In genomic region chr6:45713981-45714685, GRCh38 we compare ENCODE assay signal across 9 cellular contexts.
DNase-seq lines count a peak whose midpoint lies in the region; ATAC-seq and TF ChIP-seq lines count a peak whose summit lies in the region.
"Had no signal": no experiment of that assay in that cellular context is flagged by ENCODE, and none has a peak within 500 bp of the region (broad histone marks: within the 10 kb centered on the region; RNA-seq: fewer than 3 reads in every experiment).

No MANE protein-coding gene starts in this region.

- H4K20me1 ChIP-seq in MM.1S (ENCODE audit: insufficient read depth, low read length) (no peaks in the 10 kb centered on the region), osteoblast (ENCODE audit: insufficient read depth, low read length) (no peaks in the 10 kb centered on the region)

- H3K9me3 ChIP-seq in MM.1S (replicated peaks; ENCODE audit: insufficient read depth, low read length) (no peaks in the 10 kb centered on the region), osteoblast (ENCODE audit: low read depth, low read length) (no peaks in the 10 kb centered on the region)

- H3K27ac ChIP-seq in MM.1S (ENCODE audit: low read length) (peak overlapping the region; percentile 27; the same call in 1 of the 2 replicates), osteoblast (ENCODE audit: low read depth, low read length) (peak overlapping the region; percentile 35)

- H3K4me3 Mint-ChIP-seq in activated CD8-positive, alpha-beta T cell treated with anti-CD3 and anti-CD28 coated beads for 36 hours: peak overlapping the region; percentile 16
- H3K4me3 Mint-ChIP-seq in activated CD8-positive, alpha-beta T cell treated with anti-CD3 and anti-CD28 coated beads, Interleukin-2, amount 10 ng/mL, durations not matched to agents 7 days and 5 days: no peak overlapping the region
- peak overlapping the region; percentile 55 for H3K4me3 Mint-ChIP-seq in activated naive CD8-positive, alpha-beta T cell treated with anti-CD3 and anti-CD28 coated beads, Interleukin-2, amount 50 U/mL, for 24 hours
- H3K4me3 Mint-ChIP-seq: mesothelial cell of epicardium had no signal

- peaks cover 65% of the 10 kb centered on the region for H3K4me1 Mint-ChIP-seq in activated CD8-positive, alpha-beta T cell treated with anti-CD3 and anti-CD28 coated beads for 36 hours (ENCODE audit: low read depth)
- H3K4me1 Mint-ChIP-seq in activated CD8-positive, alpha-beta T cell treated with anti-CD3 and anti-CD28 coated beads, Interleukin-2, amount 10 ng/mL, durations not matched to agents 7 days and 5 days (ENCODE audit: low read depth): peaks cover 47% of the 10 kb centered on the region
- H3K4me1 Mint-ChIP-seq in activated naive CD8-positive, alpha-beta T cell treated with anti-CD3 and anti-CD28 coated beads, Interleukin-2, amount 50 U/mL, for 24 hours: peaks cover 55% of the 10 kb centered on the region

- no peak for ATAC-seq in activated CD8-positive, alpha-beta T cell treated with anti-CD3 and anti-CD28 coated beads for 36 hours
- no peak for ATAC-seq in activated CD8-positive, alpha-beta T cell treated with anti-CD3 and anti-CD28 coated beads, Interleukin-2, amount 10 ng/mL, durations not matched to agents 7 days and 5 days
- ATAC-seq in activated naive CD8-positive, alpha-beta T cell treated with anti-CD3 and anti-CD28 coated beads, Interleukin-2, amount 50 U/mL, for 24 hours: peak; percentile 30
- ATAC-seq in GM18520 (IDR thresholded peaks at IDR 0.05; ENCODE audit: unreplicated experiment): no peak

- H3K79me2 ChIP-seq in MM.1S (ENCODE audit: low read length) (no peaks in the 10 kb centered on the region), osteoblast (ENCODE audit: insufficient read depth, low read length) (no peaks in the 10 kb centered on the region)

- H3K27me3 Mint-ChIP-seq in activated CD8-positive, alpha-beta T cell treated with anti-CD3 and anti-CD28 coated beads for 36 hours: no peaks in the 10 kb centered on the region
- H3K27me3 Mint-ChIP-seq in activated CD8-positive, alpha-beta T cell treated with anti-CD3 and anti-CD28 coated beads, Interleukin-2, amount 10 ng/mL, durations not matched to agents 7 days and 5 days (ENCODE audit: low read depth): no peaks in the 10 kb centered on the region
- peaks cover 3% of the 10 kb centered on the region for H3K27me3 Mint-ChIP-seq in activated naive CD8-positive, alpha-beta T cell treated with anti-CD3 and anti-CD28 coated beads, Interleukin-2, amount 50 U/mL, for 24 hours

- no peaks in the 10 kb centered on the region for H3K9me3 Mint-ChIP-seq in activated CD8-positive, alpha-beta T cell treated with anti-CD3 and anti-CD28 coated beads for 36 hours
- H3K9me3 Mint-ChIP-seq in activated CD8-positive, alpha-beta T cell treated with anti-CD3 and anti-CD28 coated beads, Interleukin-2, amount 10 ng/mL, durations not matched to agents 7 days and 5 days (ENCODE audit: insufficient read depth): no peaks in the 10 kb centered on the region
- no peaks in the 10 kb centered on the region for H3K9me3 Mint-ChIP-seq in activated naive CD8-positive, alpha-beta T cell treated with anti-CD3 and anti-CD28 coated beads, Interleukin-2, amount 50 U/mL, for 24 hours
- H3K9me3 Mint-ChIP-seq: mesothelial cell of epicardium had no signal

- TF ChIP-seq CTCF in activated CD8-positive, alpha-beta T cell treated with anti-CD3 and anti-CD28 coated beads for 36 hours (IDR thresholded peaks at IDR 0.05): no peak
- TF ChIP-seq CTCF in MM.1S (IDR thresholded peaks at IDR 0.05; ENCODE audit: low read length) (no peak), osteoblast (IDR thresholded peaks at IDR 0.05; ENCODE audit: extremely low read depth, low read depth, low read length) (no peak)

- H3F3A ChIP-seq in MM.1S (ENCODE audit: insufficient read depth, low read length): peaks cover 24% of the 10 kb centered on the region

- H3K9me2 ChIP-seq in MM.1S (replicated peaks; ENCODE audit: insufficient read depth, low read length): no peaks in the 10 kb centered on the region

- H3K36me3 Mint-ChIP-seq in activated CD8-positive, alpha-beta T cell treated with anti-CD3 and anti-CD28 coated beads for 36 hours (ENCODE audit: low read depth): no peaks in the 10 kb centered on the region
- no peaks in the 10 kb centered on the region for H3K36me3 Mint-ChIP-seq in activated CD8-positive, alpha-beta T cell treated with anti-CD3 and anti-CD28 coated beads, Interleukin-2, amount 10 ng/mL, durations not matched to agents 7 days and 5 days (ENCODE audit: low read depth)
- no peaks in the 10 kb centered on the region for H3K36me3 Mint-ChIP-seq in activated naive CD8-positive, alpha-beta T cell treated with anti-CD3 and anti-CD28 coated beads, Interleukin-2, amount 50 U/mL, for 24 hours (ENCODE audit: low read depth)
- H3K36me3 Mint-ChIP-seq: mesothelial cell of epicardium had no signal

- DNase-seq in activated CD8-positive, alpha-beta T cell treated with anti-CD3 and anti-CD28 coated beads for 36 hours: no peak
- no peak for DNase-seq in activated CD8-positive, alpha-beta T cell treated with anti-CD3 and anti-CD28 coated beads, Interleukin-2, amount 10 ng/mL, durations not matched to agents 7 days and 5 days
- DNase-seq in MM.1S: no peak
- peak; percentile 35 for DNase-seq in activated naive CD8-positive, alpha-beta T cell treated with anti-CD3 and anti-CD28 coated beads, Interleukin-2, amount 50 U/mL, for 24 hours
- no peak for DNase-seq in osteoblast (ENCODE audit: insufficient read length, low spot score, missing footprints)
- DNase-seq in NCI-H2029 treated with DMSO at 0.1 percent for 48 hours (lab: John Stamatoyannopoulos, UW): no peak
- DNase-seq in activated CD4-positive, CD25-positive, alpha-beta regulatory T cell treated with anti-CD3 and anti-CD28 coated beads, Interleukin-2, amount 50 U/mL, for 72 hours: no peak

- peak overlapping the region; percentile 40; the same call in 1 of the 2 replicates for H3K9ac ChIP-seq in MM.1S (ENCODE audit: low read length)

- H3K27ac Mint-ChIP-seq in activated CD8-positive, alpha-beta T cell treated with anti-CD3 and anti-CD28 coated beads for 36 hours: peak overlapping the region; percentile 90
- H3K27ac Mint-ChIP-seq in activated CD8-positive, alpha-beta T cell treated with anti-CD3 and anti-CD28 coated beads, Interleukin-2, amount 10 ng/mL, durations not matched to agents 7 days and 5 days: no peak overlapping the region
- peak overlapping the region; percentile 98 for H3K27ac Mint-ChIP-seq in activated naive CD8-positive, alpha-beta T cell treated with anti-CD3 and anti-CD28 coated beads, Interleukin-2, amount 50 U/mL, for 24 hours
- H3K27ac Mint-ChIP-seq: mesothelial cell of epicardium had no signal

- H3K27me3 ChIP-seq in MM.1S (replicated peaks; ENCODE audit: insufficient read depth, low read length) (no peaks in the 10 kb centered on the region), osteoblast (ENCODE audit: insufficient read depth, low read length) (no peaks in the 10 kb centered on the region)

- H2AFZ ChIP-seq in MM.1S (ENCODE audit: low read length) (peak overlapping the region; percentile 32), osteoblast (ENCODE audit: low read length) (peak overlapping the region; percentile 74)

- H3K4me1 ChIP-seq in MM.1S (ENCODE audit: low read length) (peaks cover 46% of the 10 kb centered on the region), osteoblast (ENCODE audit: insufficient read depth, low read length) (peaks cover 36% of the 10 kb centered on the region)

- no peaks in the 10 kb centered on the region for H3K36me3 ChIP-seq in MM.1S (replicated peaks; ENCODE audit: insufficient read depth, low read length)
- H3K36me3 ChIP-seq in osteoblast (ENCODE audit: insufficient read depth, low read length): no peaks in the 10 kb centered on the region

- H3K4me2 ChIP-seq in MM.1S (ENCODE audit: low read depth, low read length) (peak overlapping the region; percentile 31; the same call in 1 of the 2 replicates), osteoblast (ENCODE audit: insufficient read depth, low read length) (peak overlapping the region; percentile 51)

- POLR2A ChIA-PET in activated CD8-positive, alpha-beta T cell treated with anti-CD3 and anti-CD28 coated beads for 36 hours (lab: Charles Lee): interaction anchor here (0.6 to 1.1 kb wide), 6 partner anchors 11 to 1114 kb away, joined by 3 to 4 read pairs (median 3); no protein-coding TSS in a partner anchor
- POLR2A ChIA-PET in activated CD8-positive, alpha-beta T cell treated with anti-CD3 and anti-CD28 coated beads, Interleukin-2, amount 10 ng/mL, durations not matched to agents 7 days and 5 days (lab: Charles Lee): interaction anchor here (0.7 to 0.8 kb wide), 2 partner anchors 128 to 294 kb away, joined by 3 read pairs; no protein-coding TSS in a partner anchor

- CTCF ChIA-PET in activated CD8-positive, alpha-beta T cell treated with anti-CD3 and anti-CD28 coated beads for 36 hours (lab: Charles Lee): interaction anchor here (0.6 to 2.3 kb wide), 45 partner anchors 9 to 1239 kb away, joined by 3 to 26 read pairs (median 4); partner anchors contain the start of gene SUPT3H
- CTCF ChIA-PET in activated CD8-positive, alpha-beta T cell treated with anti-CD3 and anti-CD28 coated beads, Interleukin-2, amount 10 ng/mL, durations not matched to agents 7 days and 5 days (lab: Charles Lee): interaction anchor here (0.7 to 2.1 kb wide), 51 partner anchors 9 to 1238 kb away, joined by 3 to 35 read pairs (median 4); partner anchors contain the start of gene SUPT3H

- intact Hi-C loops in activated CD8-positive, alpha-beta T cell treated with anti-CD3 and anti-CD28 coated beads for 36 hours (cut with micrococcal nuclease): loop anchor here (2.0 to 10.0 kb wide), 6 partner anchors 87 to 1059 kb away; no protein-coding TSS in a partner anchor

- peak overlapping the region; percentile 8; the same call in 1 of the 2 replicates for H3K4me3 ChIP-seq in MM.1S (ENCODE audit: low read length)
- H3K4me3 ChIP-seq in osteoblast (ENCODE audit: insufficient read depth, low read length): peak overlapping the region; percentile 2
